Comparison of ENCODE assay signal across 30 cellular contexts in genomic region chr6:169993861-169994481, GRCh38.
DNase-seq lines count a peak whose midpoint lies in the region; ATAC-seq and TF ChIP-seq lines count a peak whose summit lies in the region.
"Had no signal": no experiment of that assay in that cellular context is flagged by ENCODE, and none has a peak within 500 bp of the region (broad histone marks: within the 10 kb centered on the region; RNA-seq: fewer than 3 reads in every experiment).

No MANE protein-coding gene starts in this region.

- no peaks in the 10 kb centered on the region for H3K36me3 Mint-ChIP-seq in activated B cell treated with CpG ODN at 0.5 μM for 24 hours (ENCODE audit: low read depth)
- no peaks in the 10 kb centered on the region for H3K36me3 Mint-ChIP-seq in natural killer cell treated with Interleukin-12 subunit alpha and Interleukin-12 subunit beta and Interleukin-15 and Interleukin-18, amount 100 ng/mL, for 72 hours
- H3K36me3 Mint-ChIP-seq in type B pancreatic cell, result no peaks in the 10 kb centered on the region
- H3K36me3 Mint-ChIP-seq: CD8-positive, alpha-beta T cell; stimulated activated effector memory CD8-positive, alpha-beta T cell treated with anti-CD3 and anti-CD28 coated beads, Interleukin-12 subunit alpha, Interleukin-12 subunit beta, amount 100 ng/mL, for 72 hours had no signal

- H3K4me3 ChIP-seq in mammary epithelial cell (replicated peaks in 1 of 3; ENCODE audit: insufficient read depth in 1 of 3, low read depth in 2 of 3, low read length in 3 of 3), result no peak overlapping the region
- H3K4me3 ChIP-seq: cardiac muscle cell, left ventricle myocardium inferior, psoas muscle, SJCRH30, uterus had no signal

- POLR2A ChIA-PET in activated B cell treated with CpG ODN at 0.5 μM for 24 hours (lab: Charles Lee), result no interaction called here

- no peak overlapping the region for H3K9ac ChIP-seq in mammary epithelial cell (ENCODE audit: insufficient read depth, low read length)

- no peaks in the 10 kb centered on the region for H4K20me1 ChIP-seq in mammary epithelial cell (ENCODE audit: insufficient read depth, low read length)

- H3K27ac Mint-ChIP-seq in activated B cell treated with CpG ODN at 0.5 μM for 24 hours (no peak overlapping the region), type B pancreatic cell (no peak overlapping the region)
- no peak overlapping the region for H3K27ac Mint-ChIP-seq in natural killer cell treated with Interleukin-12 subunit alpha and Interleukin-12 subunit beta and Interleukin-15 and Interleukin-18, amount 100 ng/mL, for 72 hours
- H3K27ac Mint-ChIP-seq: activated CD4-positive, alpha-beta T cell treated with anti-CD3 and anti-CD28 coated beads, Interleukin-2, amount 10 ng/mL, durations not matched to agents 7 days and 5 days; activated naive CD8-positive, alpha-beta T cell treated with anti-CD3 and anti-CD28 coated beads, Interleukin-2, amount 50 U/mL, for 24 hours; CD8-positive, alpha-beta T cell; effector memory CD8-positive, alpha-beta T cell; stimulated activated effector memory CD8-positive, alpha-beta T cell treated with anti-CD3 and anti-CD28 coated beads, Interleukin-12 subunit alpha, Interleukin-12 subunit beta, amount 100 ng/mL, for 72 hours had no signal

- dilution Hi-C loops in mammary epithelial cell (cut with HindIII; ENCODE audit: low sequenced_read_pairs), result no loop called here

- H3K9me3 ChIP-seq in mammary epithelial cell (replicated peaks; ENCODE audit: insufficient read depth, low read length), result no peaks in the 10 kb centered on the region
- H3K9me3 ChIP-seq: left ventricle myocardium inferior, neutrophil, psoas muscle, SJCRH30, uterus had no signal

- H3K27me3 ChIP-seq in mammary epithelial cell (ENCODE audit: insufficient read depth, low read length), result no peaks in the 10 kb centered on the region
- H3K27me3 ChIP-seq: cardiac muscle cell, SJCRH30, uterus had no signal

- BruUV-seq in mammary epithelial cell (replicated peaks; lab: Mats Ljungman, UMichigan), result no TSS peak

- 93% methylated on average over 15 of the region's 16 CpGs for WGBS in mammary epithelial cell (ENCODE audit: low coverage, missing lambda C conversion rate)

- peak; percentile 42 for DNase-seq in activated CD8-positive, alpha-beta memory T cell treated with anti-CD3 and anti-CD28 coated beads, Interleukin-2, amount 50 U/mL, for 48 hours
- no peak for DNase-seq in activated CD8-positive, alpha-beta memory T cell treated with anti-CD3 and anti-CD28 coated beads, Interleukin-2, amount 50 U/mL, for 4 hours
- DNase-seq in activated B cell treated with CpG ODN at 0.5 μM for 24 hours (peak; percentile 6), type B pancreatic cell (ENCODE audit: extremely low spot score, unreplicated experiment) (peak; percentile 65), mammary epithelial cell (no peak), NCI-H345 treated with DMSO at 0.1 percent for 48 hours (lab: John Stamatoyannopoulos, UW; ENCODE audit: unreplicated experiment) (no peak), NCI-H187 (lab: John Stamatoyannopoulos, UW) (no peak)
- DNase-seq in natural killer cell treated with Interleukin-12 subunit alpha and Interleukin-12 subunit beta and Interleukin-15 and Interleukin-18, amount 100 ng/mL, for 72 hours (ENCODE audit: low spot score), result peak; percentile 59
- DNase-seq: activated CD4-positive, alpha-beta T cell treated with anti-CD3 and anti-CD28 coated beads, Interleukin-2, amount 10 ng/mL, durations not matched to agents 7 days and 5 days; activated gamma-delta T cell treated with Interleukin-2 at 50 U/mL for 16 hours; activated naive CD8-positive, alpha-beta T cell treated with anti-CD3 and anti-CD28 coated beads, Interleukin-2, amount 50 U/mL, for 24 hours; AML-193; cortex of kidney; effector memory CD8-positive, alpha-beta T cell; erythroblast; GOT3; left ventricle myocardium inferior; NCI-H1092 treated with DMSO at 0.1 percent for 48 hours; NCI-H1694 treated with DMSO at 0.1 percent for 48 hours; psoas muscle; RPMI8226; SJCRH30; stimulated activated CD4-positive, alpha-beta T cell treated with anti-CD3 and anti-CD28 coated beads, Interleukin-4, amount 100 ng/mL, for 4 hours; substantia nigra; T1000; uterus had no signal

- H3K27ac ChIP-seq in mammary epithelial cell (ENCODE audit: insufficient read depth, low read depth, low read length), result no peak overlapping the region
- H3K27ac ChIP-seq: cardiac muscle cell, left ventricle myocardium inferior, neutrophil, psoas muscle, SJCRH30, uterus had no signal

- H3K36me3 ChIP-seq in mammary epithelial cell (ENCODE audit: insufficient read depth, low read length), result no peaks in the 10 kb centered on the region
- H3K36me3 ChIP-seq: cardiac muscle cell, left ventricle myocardium inferior, neutrophil, SJCRH30, uterus had no signal

- in situ Hi-C loops in mammary epithelial cell (cut with MboI; ENCODE audit: low sequenced_read_pairs in 2 of 2), result loop anchor here in 1 of 2 donors (25.0 kb wide), 1 partner anchor 293 kb away; the partner anchor contains the start of gene DLL1

- H3K4me1 Mint-ChIP-seq in activated B cell treated with CpG ODN at 0.5 μM for 24 hours, result peaks cover 26% of the 10 kb centered on the region
- H3K4me1 Mint-ChIP-seq in natural killer cell treated with Interleukin-12 subunit alpha and Interleukin-12 subunit beta and Interleukin-15 and Interleukin-18, amount 100 ng/mL, for 72 hours (ENCODE audit: low read depth in 2 of 2), result peaks cover 20 to 24% of the 10 kb centered on the region in 2 donors
- no peaks in the 10 kb centered on the region for H3K4me1 Mint-ChIP-seq in type B pancreatic cell (ENCODE audit: unreplicated experiment)

- no peak for ATAC-seq in activated B cell treated with CpG ODN at 0.5 μM for 24 hours (ENCODE audit: low read depth)
- ATAC-seq in natural killer cell treated with Interleukin-12 subunit alpha and Interleukin-12 subunit beta and Interleukin-15 and Interleukin-18, amount 100 ng/mL, for 72 hours, result no peak
- ATAC-seq: activated naive CD8-positive, alpha-beta T cell treated with anti-CD3 and anti-CD28 coated beads, Interleukin-2, amount 50 U/mL, for 24 hours; CD8-positive, alpha-beta T cell; effector memory CD8-positive, alpha-beta T cell; psoas muscle; stimulated activated effector memory CD8-positive, alpha-beta T cell treated with anti-CD3 and anti-CD28 coated beads, Interleukin-12 subunit alpha, Interleukin-12 subunit beta, amount 100 ng/mL, for 72 hours had no signal

- no peak overlapping the region for H2AFZ ChIP-seq in mammary epithelial cell (ENCODE audit: low read depth, low read length)

- intact Hi-C loops in activated B cell treated with CpG ODN at 0.5 μM for 24 hours (cut with micrococcal nuclease), result no loop called here
- intact Hi-C loops in mammary epithelial cell (cut with micrococcal nuclease), result no loop called here

- H3K4me3 Mint-ChIP-seq in activated B cell treated with CpG ODN at 0.5 μM for 24 hours, result no peak overlapping the region
- H3K4me3 Mint-ChIP-seq in natural killer cell treated with Interleukin-12 subunit alpha and Interleukin-12 subunit beta and Interleukin-15 and Interleukin-18, amount 100 ng/mL, for 72 hours, result no peak overlapping the region
- no peak overlapping the region for H3K4me3 Mint-ChIP-seq in type B pancreatic cell
- H3K4me3 Mint-ChIP-seq: activated CD4-positive, alpha-beta T cell treated with anti-CD3 and anti-CD28 coated beads, Interleukin-2, amount 10 ng/mL, durations not matched to agents 7 days and 5 days; activated naive CD8-positive, alpha-beta T cell treated with anti-CD3 and anti-CD28 coated beads, Interleukin-2, amount 50 U/mL, for 24 hours; CD8-positive, alpha-beta T cell; effector memory CD8-positive, alpha-beta T cell; stimulated activated effector memory CD8-positive, alpha-beta T cell treated with anti-CD3 and anti-CD28 coated beads, Interleukin-12 subunit alpha, Interleukin-12 subunit beta, amount 100 ng/mL, for 72 hours had no signal

- H3K79me2 ChIP-seq in mammary epithelial cell (ENCODE audit: insufficient read depth, low read length), result no peaks in the 10 kb centered on the region

- no peak for TF ChIP-seq CTCF in activated B cell treated with CpG ODN at 0.5 μM for 24 hours (IDR thresholded peaks at IDR 0.05)
- no peak for TF ChIP-seq CTCF in type B pancreatic cell (conservative IDR thresholded peaks at IDR 0.05)
- no peak for TF ChIP-seq CTCF in mammary epithelial cell (conservative IDR thresholded peaks at IDR 0.05 in 1 of 2, IDR thresholded peaks at IDR 0.05 in 1 of 2; ENCODE audit: extremely low read depth in 1 of 2, insufficient read depth in 1 of 2, low read depth in 1 of 2, low read length in 2 of 2)

- H3K27me3 Mint-ChIP-seq in activated B cell treated with CpG ODN at 0.5 μM for 24 hours (peaks cover 6% of the 10 kb centered on the region), type B pancreatic cell (peaks cover 3% of the 10 kb centered on the region)
- H3K27me3 Mint-ChIP-seq in natural killer cell treated with Interleukin-12 subunit alpha and Interleukin-12 subunit beta and Interleukin-15 and Interleukin-18, amount 100 ng/mL, for 72 hours, result peaks cover 20 to 21% of the 10 kb centered on the region in 2 donors
- H3K27me3 Mint-ChIP-seq: activated CD4-positive, alpha-beta T cell treated with anti-CD3 and anti-CD28 coated beads, Interleukin-2, amount 10 ng/mL, durations not matched to agents 7 days and 5 days; activated naive CD8-positive, alpha-beta T cell treated with anti-CD3 and anti-CD28 coated beads, Interleukin-2, amount 50 U/mL, for 24 hours had no signal

- H3K4me1 ChIP-seq in mammary epithelial cell (ENCODE audit: insufficient read depth, low read length), result peaks cover 6% of the 10 kb centered on the region
- H3K4me1 ChIP-seq: psoas muscle, SJCRH30, uterus had no signal

- H3K9me3 Mint-ChIP-seq in activated B cell treated with CpG ODN at 0.5 μM for 24 hours (no peaks in the 10 kb centered on the region), type B pancreatic cell (no peaks in the 10 kb centered on the region)
- H3K9me3 Mint-ChIP-seq in natural killer cell treated with Interleukin-12 subunit alpha and Interleukin-12 subunit beta and Interleukin-15 and Interleukin-18, amount 100 ng/mL, for 72 hours, result no peaks in the 10 kb centered on the region
- H3K9me3 Mint-ChIP-seq: activated CD4-positive, alpha-beta T cell treated with anti-CD3 and anti-CD28 coated beads, Interleukin-2, amount 10 ng/mL, durations not matched to agents 7 days and 5 days; activated naive CD8-positive, alpha-beta T cell treated with anti-CD3 and anti-CD28 coated beads, Interleukin-2, amount 50 U/mL, for 24 hours; CD8-positive, alpha-beta T cell; effector memory CD8-positive, alpha-beta T cell; stimulated activated effector memory CD8-positive, alpha-beta T cell treated with anti-CD3 and anti-CD28 coated beads, Interleukin-12 subunit alpha, Interleukin-12 subunit beta, amount 100 ng/mL, for 72 hours had no signal

- H3K4me2 ChIP-seq in mammary epithelial cell (ENCODE audit: insufficient read depth, low read depth, low read length), result no peak overlapping the region

- CTCF ChIA-PET in activated B cell treated with CpG ODN at 0.5 μM for 24 hours (lab: Charles Lee) (no interaction called here), mammary epithelial cell (lab: Charles Lee; ENCODE audit: low non-redundant PET) (no interaction called here)

Comparison
In these comparisons a context has a peak if more than half of its experiments do, and no peak if none do; other contexts are left out.
1. DNase-seq: peak in activated CD8-positive, alpha-beta memory T cell treated with anti-CD3 and anti-CD28 coated beads, Interleukin-2, amount 50 U/mL, for 48 hours (single experiment), activated B cell treated with CpG ODN at 0.5 μM for 24 hours (single experiment), natural killer cell treated with Interleukin-12 subunit alpha and Interleukin-12 subunit beta and Interleukin-15 and Interleukin-18, amount 100 ng/mL, for 72 hours (single experiment) and type B pancreatic cell (single experiment); none in activated CD8-positive, alpha-beta memory T cell treated with anti-CD3 and anti-CD28 coated beads, Interleukin-2, amount 50 U/mL, for 4 hours (single experiment), mammary epithelial cell (single experiment), NCI-H345 treated with DMSO at 0.1 percent for 48 hours (single experiment) and NCI-H187 (0 of 2).